In genomic region chr9:2934241-2934650, GRCh38 we compare ENCODE assay signal across 22 cellular contexts.
"Had no signal": no experiment of that assay in that cellular context is flagged by ENCODE, and none has a peak within 500 bp of the region (broad histone marks: within the 10 kb centered on the region; RNA-seq: fewer than 3 reads in every experiment).

No MANE protein-coding gene starts in this region.

- H3K27ac ChIP-seq: epithelial cell of prostate, esophagus muscularis mucosa, gastrocnemius medialis, heart right ventricle, pancreas, suprapubic skin, thyroid gland had no signal

- H3K4me1 ChIP-seq: esophagus muscularis mucosa, gastrocnemius medialis, heart right ventricle, pancreas, suprapubic skin, thyroid gland had no signal

- H3K36me3 ChIP-seq: esophagus muscularis mucosa, gastrocnemius medialis, heart right ventricle, pancreas, suprapubic skin, thyroid gland had no signal

- H3K27me3 ChIP-seq: esophagus muscularis mucosa, gastrocnemius medialis, pancreas, suprapubic skin, thyroid gland had no signal

- H3K4me3 Mint-ChIP-seq: dendritic cell treated with granulocyte-macrophage colony-stimulating factor and Interleukin-4, amounts not matched to agents 40 ng/mL and 50 ng/mL, for 4 days; effector memory CD8-positive, alpha-beta T cell; natural killer cell; neural crest cell; stimulated activated effector memory CD8-positive, alpha-beta T cell treated with anti-CD3 and anti-CD28 coated beads, Interleukin-12 subunit alpha, Interleukin-12 subunit beta, amount 100 ng/mL, for 72 hours had no signal

- H3K36me3 Mint-ChIP-seq: natural killer cell; stimulated activated effector memory CD8-positive, alpha-beta T cell treated with anti-CD3 and anti-CD28 coated beads, Interleukin-12 subunit alpha, Interleukin-12 subunit beta, amount 100 ng/mL, for 72 hours had no signal

- H3K9me3 ChIP-seq: esophagus muscularis mucosa, gastrocnemius medialis, heart right ventricle, mucosa of descending colon, pancreas, suprapubic skin, thyroid gland had no signal

- H3K27me3 Mint-ChIP-seq: dendritic cell treated with granulocyte-macrophage colony-stimulating factor and Interleukin-4, amounts not matched to agents 40 ng/mL and 50 ng/mL, for 4 days had no signal

- H3K4me3 ChIP-seq: esophagus muscularis mucosa, gastrocnemius medialis, heart right ventricle, mucosa of descending colon, pancreas, suprapubic skin, thyroid gland had no signal

- H3K9me3 Mint-ChIP-seq: effector memory CD8-positive, alpha-beta T cell; natural killer cell; neural crest cell; stimulated activated effector memory CD8-positive, alpha-beta T cell treated with anti-CD3 and anti-CD28 coated beads, Interleukin-12 subunit alpha, Interleukin-12 subunit beta, amount 100 ng/mL, for 72 hours had no signal

- DNase-seq: effector memory CD8-positive, alpha-beta T cell; gastrocnemius medialis; heart right ventricle; hypothalamus; islet precursor cell; mammary epithelial cell; natural killer cell; nucleus accumbens; stimulated activated CD4-positive, alpha-beta T cell treated with anti-CD3 and anti-CD28 coated beads, Interleukin-4, amount 100 ng/mL, for 1 hour; stimulated activated CD8-positive, alpha-beta memory T cell treated with anti-CD3 and anti-CD28 coated beads, Interleukin-4, amount 100 ng/mL, for 48 hours; stimulated activated naive CD8-positive, alpha-beta T cell treated with anti-CD3 and anti-CD28 coated beads, Interleukin-15, Interleukin-2, amounts not matched to agents 100 U/mL and 50 U/mL, for 24 hours; thyroid gland had no signal

- ATAC-seq: effector memory CD8-positive, alpha-beta T cell; gastrocnemius medialis; left lobe of liver; mucosa of descending colon; pancreas; stimulated activated naive CD8-positive, alpha-beta T cell treated with anti-CD3 and anti-CD28 coated beads, Interleukin-15, Interleukin-2, amounts not matched to agents 100 U/mL and 50 U/mL, for 24 hours had no signal

- H3K27ac Mint-ChIP-seq: dendritic cell treated with granulocyte-macrophage colony-stimulating factor and Interleukin-4, amounts not matched to agents 40 ng/mL and 50 ng/mL, for 4 days; effector memory CD8-positive, alpha-beta T cell; natural killer cell; progenitor cell of endocrine pancreas; stimulated activated effector memory CD8-positive, alpha-beta T cell treated with anti-CD3 and anti-CD28 coated beads, Interleukin-12 subunit alpha, Interleukin-12 subunit beta, amount 100 ng/mL, for 72 hours had no signal

- H3K4me1 Mint-ChIP-seq: natural killer cell; neural crest cell; stimulated activated effector memory CD8-positive, alpha-beta T cell treated with anti-CD3 and anti-CD28 coated beads, Interleukin-12 subunit alpha, Interleukin-12 subunit beta, amount 100 ng/mL, for 72 hours had no signal
